19 cellular contexts compared by ENCODE assay signal in genomic region chr12:84305144-84305543, GRCh38.
"Had no signal": no experiment of that assay in that cellular context is flagged by ENCODE, and none has a peak within 500 bp of the region (broad histone marks: within the 10 kb centered on the region; RNA-seq: fewer than 3 reads in every experiment).

No MANE protein-coding gene starts in this region.

- H3K9me3 Mint-ChIP-seq: activated CD8-positive, alpha-beta T cell treated with anti-CD3 and anti-CD28 coated beads for 36 hours; WTC11 had no signal

- H3K4me3 Mint-ChIP-seq: activated CD8-positive, alpha-beta T cell treated with anti-CD3 and anti-CD28 coated beads for 36 hours; activated naive CD8-positive, alpha-beta T cell; activated T-cell treated with anti-CD3 and anti-CD28 coated beads, Interleukin-2, amount 50 U/mL, for 4 hours; brain; mesothelial cell of epicardium; stimulated activated effector memory CD8-positive, alpha-beta T cell treated with anti-CD3 and anti-CD28 coated beads, Interleukin-12 subunit alpha, Interleukin-12 subunit beta, amount 100 ng/mL, for 72 hours; WTC11 had no signal

- H3K4me1 ChIP-seq: esophagus squamous epithelium, parathyroid adenoma, sigmoid colon had no signal

- H3K4me3 ChIP-seq: esophagus squamous epithelium, sigmoid colon had no signal

- H3K9me3 ChIP-seq: esophagus squamous epithelium, neutrophil, sigmoid colon had no signal

- H3K27me3 Mint-ChIP-seq: activated CD8-positive, alpha-beta T cell treated with anti-CD3 and anti-CD28 coated beads for 36 hours; activated naive CD8-positive, alpha-beta T cell had no signal

- DNase-seq: activated CD4-positive, alpha-beta T cell treated with anti-CD3 and anti-CD28 coated beads for 4 hours; activated CD8-positive, alpha-beta T cell treated with anti-CD3 and anti-CD28 coated beads for 36 hours; activated effector memory CD4-positive, alpha-beta T cell treated with Interleukin-2 at 50 U/mL for 16 hours; activated T-cell treated with anti-CD3 and anti-CD28 coated beads, Interleukin-2, amount 50 U/mL, for 4 hours; amygdala; central memory CD4-positive, alpha-beta T cell; effector CD8-positive, alpha-beta T cell; esophagus squamous epithelium; glutamatergic neuron; hypothalamus; sigmoid colon; stimulated activated CD4-positive, alpha-beta T cell treated with anti-CD3 and anti-CD28 coated beads, Interleukin-12 subunit alpha, Interleukin-12 subunit beta, amount 100 ng/mL, for 4 hours had no signal

- H3K27ac Mint-ChIP-seq: activated CD8-positive, alpha-beta T cell treated with anti-CD3 and anti-CD28 coated beads for 36 hours; activated naive CD8-positive, alpha-beta T cell; mesothelial cell of epicardium; stimulated activated effector memory CD8-positive, alpha-beta T cell treated with anti-CD3 and anti-CD28 coated beads, Interleukin-12 subunit alpha, Interleukin-12 subunit beta, amount 100 ng/mL, for 72 hours; WTC11 had no signal

- H3K36me3 ChIP-seq: esophagus squamous epithelium, neutrophil, sigmoid colon had no signal

- H3K36me3 Mint-ChIP-seq: activated naive CD8-positive, alpha-beta T cell; brain; mesothelial cell of epicardium; stimulated activated effector memory CD8-positive, alpha-beta T cell treated with anti-CD3 and anti-CD28 coated beads, Interleukin-12 subunit alpha, Interleukin-12 subunit beta, amount 100 ng/mL, for 72 hours; WTC11 had no signal

- H3K27me3 ChIP-seq: esophagus squamous epithelium, neutrophil, sigmoid colon had no signal

- H3K4me1 Mint-ChIP-seq: brain; mesothelial cell of epicardium; stimulated activated effector memory CD8-positive, alpha-beta T cell treated with anti-CD3 and anti-CD28 coated beads, Interleukin-12 subunit alpha, Interleukin-12 subunit beta, amount 100 ng/mL, for 72 hours; WTC11 had no signal
